In the genomic region with DNA sequence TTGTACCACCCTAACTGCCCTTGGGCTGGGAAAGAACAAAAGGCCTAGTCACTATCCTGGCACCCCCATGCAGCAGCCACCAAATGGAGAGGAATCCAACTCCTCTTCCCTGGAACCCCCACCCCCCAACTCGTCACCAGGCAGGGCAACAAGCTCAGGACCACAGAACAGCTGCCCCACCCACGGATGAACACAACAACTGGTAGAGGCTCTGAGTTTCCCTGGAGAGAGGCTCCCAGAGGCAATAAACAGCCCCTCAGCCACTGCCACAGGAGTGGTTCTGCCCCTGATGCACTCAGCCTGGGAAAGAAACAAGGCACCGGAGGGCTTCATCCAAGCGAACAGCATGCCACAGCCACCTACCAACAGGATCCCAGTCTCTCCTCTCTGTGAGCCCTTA, we compare ENCODE assay signal across 26 cellular contexts.
"Had no signal": no experiment of that assay in that cellular context is flagged by ENCODE, and none has a peak within 500 bp of the region (broad histone marks: within the 10 kb centered on the region; RNA-seq: fewer than 3 reads in every experiment).

No MANE protein-coding gene starts in this region.

- FAIRE-seq: islet of Langerhans, kidney, small intestine had no signal

- H3K9ac ChIP-seq: neural progenitor cell, parathyroid adenoma had no signal

- ATAC-seq: left colon; left lung; lower lobe of right lung; naive thymus-derived CD4-positive, alpha-beta T cell; natural killer cell treated with Interleukin-12 subunit alpha and Interleukin-12 subunit beta and Interleukin-15 and Interleukin-18, amount 100 ng/mL, for 72 hours; stimulated activated effector memory CD8-positive, alpha-beta T cell treated with anti-CD3 and anti-CD28 coated beads, Interleukin-12 subunit alpha, Interleukin-12 subunit beta, amount 100 ng/mL, for 72 hours; stimulated activated naive CD8-positive, alpha-beta T cell treated with anti-CD3 and anti-CD28 coated beads, Interleukin-15, amount 100 ng/mL, for 72 hours had no signal

- H3K9me3 ChIP-seq: left lung, lower lobe of right lung, neutrophil, right atrium auricular region, right lobe of liver, uterus had no signal

- H3K27ac ChIP-seq: left lung, lower lobe of right lung, neural progenitor cell, neutrophil, parathyroid adenoma, right atrium auricular region, right lobe of liver, spleen, tibial nerve, uterus had no signal

- DNase-seq: hypothalamus; immature natural killer cell; kidney; left colon; left lung; lower lobe of right lung; mammary epithelial cell; mesenchymal stem cell; naive thymus-derived CD4-positive, alpha-beta T cell; occipital lobe; right lobe of liver; small intestine; spleen; stimulated activated CD4-positive, alpha-beta T cell treated with anti-CD3 and anti-CD28 coated beads, Interleukin-4, amount 100 ng/mL, for 24 hours; stimulated activated naive CD4-positive, alpha-beta T cell treated with Interleukin-2 at 50 U/mL for 16 hours; stimulated activated naive CD8-positive, alpha-beta T cell treated with anti-CD3 and anti-CD28 coated beads, Interleukin-15, amount 100 ng/mL, for 72 hours; substantia nigra; uterus had no signal

- H3K4me2 ChIP-seq: neural progenitor cell had no signal

- H3K27me3 ChIP-seq: left lung, neural progenitor cell, neutrophil, right atrium auricular region, right lobe of liver, spleen, tibial nerve, uterus had no signal

- H3K36me3 ChIP-seq: left lung, lower lobe of right lung, neural progenitor cell, neutrophil, right atrium auricular region, right lobe of liver, spleen, tibial nerve, uterus had no signal

- H3K4me3 ChIP-seq: left lung, lower lobe of right lung, neural progenitor cell, right atrium auricular region, right lobe of liver, spleen, tibial nerve, uterus had no signal

- H3K79me2 ChIP-seq: parathyroid adenoma had no signal

- H2AFZ ChIP-seq: neural progenitor cell, parathyroid adenoma had no signal

- H3K4me1 ChIP-seq: left lung, lower lobe of right lung, neural progenitor cell, parathyroid adenoma, right atrium auricular region, right lobe of liver, spleen, tibial nerve, uterus had no signal
